11 cellular contexts compared by ENCODE assay signal in genomic region chr7:18390523-18390907, GRCh38.
DNase-seq lines count a peak whose midpoint lies in the region; ATAC-seq and TF ChIP-seq lines count a peak whose summit lies in the region.
"Had no signal": no experiment of that assay in that cellular context is flagged by ENCODE, and none has a peak within 500 bp of the region (broad histone marks: within the 10 kb centered on the region; RNA-seq: fewer than 3 reads in every experiment).

No MANE protein-coding gene starts in this region.

- H3K4me2 ChIP-seq in BLaER1 treated with 17β-estradiol and CSF1 and Interleukin-3, amounts not matched to agents 10 nM and 100 nM, result peak overlapping the region; percentile 33 to 83 (median 59)

- peaks cover 2% of the 10 kb centered on the region for H3K36me3 Mint-ChIP-seq in IgD-negative memory B cell

- H3K36me3 ChIP-seq in BLaER1 treated with 17β-estradiol and CSF1 and Interleukin-3, amounts not matched to agents 10 nM and 100 nM, result no peaks in the 10 kb centered on the region
- no peaks in the 10 kb centered on the region for H3K36me3 ChIP-seq in lung (ENCODE audit: control insufficient read depth in 2 of 2, insufficient read depth in 2 of 2, low read length in 2 of 2)

- H3K9me3 Mint-ChIP-seq in IgD-negative memory B cell, result no peaks in the 10 kb centered on the region
- H3K9me3 Mint-ChIP-seq: endodermal cell had no signal

- no peaks in the 10 kb centered on the region for H3K27me3 ChIP-seq in BLaER1 treated with 17β-estradiol and CSF1 and Interleukin-3, amounts not matched to agents 10 nM and 100 nM
- no peaks in the 10 kb centered on the region for H3K27me3 ChIP-seq in lung (ENCODE audit: control insufficient read depth, insufficient read depth)

- H3K4me1 Mint-ChIP-seq in IgD-negative memory B cell, result peaks cover 19 to 33% (median 29%) of the 10 kb centered on the region in 3 donors

- no peaks in the 10 kb centered on the region for H3K9me3 ChIP-seq in BLaER1 treated with 17β-estradiol and CSF1 and Interleukin-3, amounts not matched to agents 10 nM and 100 nM (replicated peaks in 1 of 11)
- no peaks in the 10 kb centered on the region for H3K9me3 ChIP-seq in lung (ENCODE audit: control insufficient read depth in 2 of 2, insufficient read depth in 1 of 2, low read length in 1 of 2)

- no peaks in the 10 kb centered on the region for H4K20me1 ChIP-seq in BLaER1 treated with 17β-estradiol and CSF1 and Interleukin-3, amounts not matched to agents 10 nM and 100 nM

- no peak for TF ChIP-seq CTCF in lung (IDR thresholded peaks at IDR 0.05; ENCODE audit: control extremely low read depth, extremely low read depth)

- peak overlapping the region in 1 of 11 experiments; percentile 61; a peak in 1 of 22 replicates for H3K9ac ChIP-seq in BLaER1 treated with 17β-estradiol and CSF1 and Interleukin-3, amounts not matched to agents 10 nM and 100 nM

- H3K27me3 Mint-ChIP-seq in IgD-negative memory B cell, result no peaks in the 10 kb centered on the region

- peak overlapping the region; percentile 0 to 69 (median 40) for H3K4me3 Mint-ChIP-seq in IgD-negative memory B cell
- H3K4me3 Mint-ChIP-seq: endodermal cell had no signal

- WGBS in lung, 2 donors, result 32 to 39% methylated on average over 3 of the region's 3 CpGs

- peaks cover 21 to 48% (median 25%) of the 10 kb centered on the region in 10 experiments for H3K4me1 ChIP-seq in BLaER1 treated with 17β-estradiol and CSF1 and Interleukin-3, amounts not matched to agents 10 nM and 100 nM
- H3K4me1 ChIP-seq in lung (ENCODE audit: control insufficient read depth in 2 of 2, insufficient read depth in 2 of 2, low read length in 2 of 2), result peaks cover 6 to 24% of the 10 kb centered on the region in 2 donors

- peak overlapping the region; percentile 2 to 30 (median 3) for H3K27ac Mint-ChIP-seq in IgD-negative memory B cell
- H3K27ac Mint-ChIP-seq: endodermal cell had no signal

- ATAC-seq in GM21526 (IDR thresholded peaks at IDR 0.05; ENCODE audit: low FRiP score, unreplicated experiment) (peak; percentile 37), lung (ENCODE audit: insufficient read depth, low FRiP score) (no peak), HG02840 (IDR thresholded peaks at IDR 0.05; ENCODE audit: low FRiP score, unreplicated experiment) (no peak)

- no peak overlapping the region; a peak in 1 of 20 replicates for H3K4me3 ChIP-seq in BLaER1 treated with 17β-estradiol and CSF1 and Interleukin-3, amounts not matched to agents 10 nM and 100 nM
- no peak overlapping the region for H3K4me3 ChIP-seq in lung

- peak overlapping the region in 6 of 11 experiments; percentile 18 to 64 (median 32); a peak in 5 of 22 replicates for H3K27ac ChIP-seq in BLaER1 treated with 17β-estradiol and CSF1 and Interleukin-3, amounts not matched to agents 10 nM and 100 nM
- peak overlapping the region; percentile 53 to 56 for H3K27ac ChIP-seq in lung (ENCODE audit: low read depth in 1 of 2, low read length in 1 of 2)

- DNase-seq in lung (ENCODE audit: low spot score), result no peak
- DNase-seq in activated CD4-positive, alpha-beta T cell treated with anti-CD3 and anti-CD28 coated beads for 1 hour, result no peak
- DNase-seq in COR-L47 (lab: John Stamatoyannopoulos, UW), result no peak
- no peak for DNase-seq in SIG-M5 treated with dmso at 0.1 percent for 504 hours (lab: John Stamatoyannopoulos, UW; ENCODE audit: unreplicated experiment)
- DNase-seq: activated CD4-positive, alpha-beta T cell treated with anti-CD3 and anti-CD28 coated beads, Interleukin-2, amount 50 U/mL, for 48 hours; endodermal cell; NCI-H510A had no signal
